In the genomic region with DNA sequence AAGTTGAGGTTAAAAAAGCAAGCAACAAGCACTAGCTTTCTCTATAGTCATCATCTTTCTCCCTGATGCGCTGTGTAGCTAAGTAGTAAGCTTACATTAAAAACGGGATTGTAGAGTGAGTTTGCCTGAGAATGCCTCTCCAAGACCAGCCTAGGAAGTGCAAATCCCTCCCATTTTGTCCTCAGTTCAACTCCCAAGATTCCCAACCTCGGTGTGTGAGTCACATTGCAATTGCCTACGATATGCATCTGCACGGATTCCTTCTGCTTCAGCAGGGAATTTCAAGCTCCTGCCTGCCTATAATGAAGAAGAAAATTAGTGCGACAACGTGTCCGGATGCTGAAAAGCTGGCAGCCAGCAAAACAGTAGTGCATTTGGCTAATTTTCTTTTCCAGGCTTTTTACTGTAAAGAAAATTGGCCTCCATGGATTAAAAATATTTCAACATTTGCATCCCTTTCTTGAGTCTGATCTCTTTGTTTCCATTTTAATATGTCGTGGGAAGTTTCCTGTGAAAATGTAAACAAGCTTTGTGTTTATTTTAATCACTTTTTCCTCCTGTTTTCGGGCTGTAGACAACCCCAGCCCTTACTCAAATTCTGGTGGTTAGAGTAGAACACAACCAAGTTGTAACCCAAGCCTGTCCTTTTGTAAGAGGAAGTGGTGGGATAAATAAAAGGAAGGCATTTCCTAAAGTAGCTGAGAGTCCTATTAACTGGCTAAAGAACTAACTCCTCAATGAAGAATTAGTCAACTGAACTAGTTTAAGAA, we compare ENCODE assay signal across 8 cellular contexts. TPM values are rescaled to one million over a fixed set of nuclear protein-coding genes. Genes with fewer than 3 reads are reported as not detected.
A peak's percentile ranks its signal among the peaks of the same experiment; 100 is the strongest.
DNase-seq lines count a peak whose midpoint lies in the region; ATAC-seq and TF ChIP-seq lines count a peak whose summit lies in the region.

No MANE protein-coding gene starts in this region.

- intact Hi-C loops in left ventricle myocardium inferior (cut with micrococcal nuclease): no loop called here

- H3K4me1 ChIP-seq in left ventricle myocardium inferior: peaks cover 15% of the 10 kb centered on the region

- no peaks in the 10 kb centered on the region for H3K27me3 ChIP-seq in left ventricle myocardium inferior (ENCODE audit: low read depth)

- H3K27ac ChIP-seq in left ventricle myocardium inferior (replicated peaks) (peak overlapping the region; percentile 13), skin epidermis (peak overlapping the region in 15 of 21 experiments; percentile 8 to 76 (median 54))

- H3K36me3 ChIP-seq in left ventricle myocardium inferior: no peaks in the 10 kb centered on the region

- no peak for ATAC-seq in GM18502 (IDR thresholded peaks at IDR 0.05; ENCODE audit: poor library complexity, unreplicated experiment)

- TF ChIP-seq CTCF in left ventricle myocardium inferior (IDR thresholded peaks at IDR 0.05; ENCODE audit: borderline replicate concordance): no peak

- peak overlapping the region; percentile 32 for H3K4me3 ChIP-seq in left ventricle myocardium inferior
- H3K4me3 ChIP-seq in skin epidermis: no peak overlapping the region

- DNase-seq in HPDE6-E6E7 (ENCODE audit: extremely low spot score) (peak; percentile 8), SKM-1 treated with dmso at 0.1 percent for 144 hours (lab: John Stamatoyannopoulos, UW; ENCODE audit: unreplicated experiment) (peak; percentile 49), left ventricle myocardium inferior (no peak), NCI-H1048 (lab: John Stamatoyannopoulos, UW) (no peak)
- DNase-seq in stimulated activated CD4-positive, alpha-beta T cell treated with anti-CD3 and anti-CD28 coated beads, Interleukin-2, amount 100 ng/mL, for 24 hours: no peak
- no peak for DNase-seq in activated CD4-positive, alpha-beta T cell treated with anti-CD3 and anti-CD28 coated beads, Interleukin-2, amount 50 U/mL, for 4 hours

- H3K9me3 ChIP-seq in left ventricle myocardium inferior (replicated peaks): no peaks in the 10 kb centered on the region

RNA-seq across cellular contexts. Expression of a gene that starts 58.4 kb away (rescaled TPM):
- total RNA-seq in left ventricle myocardium inferior: 11.9 TPM

Comparison
In these comparisons a context has a peak if more than half of its experiments do, and no peak if none do; other contexts are left out.
1. DNase-seq: peak in HPDE6-E6E7 (single experiment) and SKM-1 treated with dmso at 0.1 percent for 144 hours (single experiment); none in left ventricle myocardium inferior (single experiment), NCI-H1048 (single experiment), stimulated activated CD4-positive, alpha-beta T cell treated with anti-CD3 and anti-CD28 coated beads, Interleukin-2, amount 100 ng/mL, for 24 hours (0 of 2) and activated CD4-positive, alpha-beta T cell treated with anti-CD3 and anti-CD28 coated beads, Interleukin-2, amount 50 U/mL, for 4 hours (0 of 2).